Comparison of ENCODE assay signal across 8 cellular contexts in the genomic region with DNA sequence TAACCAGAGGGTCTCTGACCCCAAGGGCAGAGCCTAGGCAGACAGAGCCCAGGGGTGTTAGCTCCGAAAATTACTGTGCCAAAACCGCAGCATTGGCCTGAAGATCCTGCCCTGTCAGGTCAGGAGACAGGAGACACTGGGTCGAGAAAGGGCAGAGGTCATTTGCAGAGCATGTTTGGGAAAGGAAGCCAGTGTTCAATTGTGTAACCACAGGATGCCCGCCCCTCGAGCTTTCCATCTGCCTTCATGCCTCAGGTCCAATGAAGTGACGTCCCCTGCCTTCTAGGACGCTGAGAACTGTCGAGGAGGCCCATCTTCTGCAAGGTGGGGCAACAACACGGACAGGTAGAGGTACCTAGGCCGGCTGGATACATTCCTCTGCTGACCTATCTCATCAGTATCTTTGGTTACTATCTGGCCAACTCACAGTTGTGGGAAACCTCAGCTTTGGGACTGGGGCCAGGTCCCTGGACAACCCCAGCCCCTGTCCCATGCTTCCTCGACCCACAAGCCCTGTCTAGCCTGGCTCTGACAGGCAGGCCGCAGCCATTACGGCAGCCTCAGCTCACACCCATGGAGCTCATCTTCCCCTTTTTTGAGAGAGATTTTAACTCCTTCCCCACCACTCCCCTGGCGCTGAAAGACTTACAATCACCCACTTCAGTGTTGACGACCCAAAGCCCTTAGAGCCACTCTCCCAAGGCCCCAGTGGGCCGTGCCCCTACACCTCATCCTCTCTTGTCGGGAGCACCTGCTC. TPM values are rescaled to one million over a fixed set of nuclear protein-coding genes. Genes with fewer than 3 reads are reported as not detected.
DNase-seq lines count a peak whose midpoint lies in the region; ATAC-seq and TF ChIP-seq lines count a peak whose summit lies in the region.

No MANE protein-coding gene starts in this region.

- no peaks in the 10 kb centered on the region for H3K9me3 Mint-ChIP-seq in T-helper 1 cell treated with Interleukin-12 subunit alpha and Interleukin-12 subunit beta and Interleukin-4 antibody, amounts not matched to agents 30 μg/mL and 1 μg/mL, for 36 hours
- no peaks in the 10 kb centered on the region for H3K9me3 Mint-ChIP-seq in endodermal cell

- H4K20me1 ChIP-seq in SK-N-SH (ENCODE audit: insufficient read depth) = peaks cover 53% of the 10 kb centered on the region

- POLR2A ChIA-PET in SK-N-SH (lab: Yijun Ruan, JAX) = no interaction called here

- peak overlapping the region; percentile 89 for H3K4me2 ChIP-seq in SK-N-SH

- CTCF ChIA-PET in SK-N-SH (lab: Yijun Ruan, JAX) = interaction anchor here (1.0 to 3.4 kb wide), 8 partner anchors 8 to 143 kb away, joined by 3 to 14 read pairs (median 10); a partner anchor contains a TSS

- H3K9ac ChIP-seq in SK-N-SH = peak overlapping the region; percentile 90
- peak overlapping the region; percentile 29 for H3K9ac ChIP-seq in endodermal cell (ENCODE audit: extremely low read depth, low read length, poor library complexity, severe bottlenecking)
- H3K9ac ChIP-seq in muscle layer of colon (ENCODE audit: low read length) = peak overlapping the region; percentile 96

- no peaks in the 10 kb centered on the region for H3K9me2 ChIP-seq in SK-N-SH

- 50% methylated on average over 17 of the region's 17 CpGs for WGBS in SK-N-SH (ENCODE audit: low lambda C conversion rate)
- 53 to 66% methylated on average over 10 to 17 of the region's 17 CpGs for WGBS in endodermal cell (ENCODE audit: insufficient coverage in 1 of 2, insufficient read length in 1 of 2), 2 experiments

- no peaks in the 10 kb centered on the region for H3K27me3 ChIP-seq in SK-N-SH (ENCODE audit: insufficient read depth)
- no peaks in the 10 kb centered on the region for H3K27me3 ChIP-seq in endodermal cell (ENCODE audit: control insufficient read depth, insufficient read depth, low read length, poor library complexity, severe bottlenecking)
- no peaks in the 10 kb centered on the region for H3K27me3 ChIP-seq in muscle layer of colon (ENCODE audit: control insufficient read depth in 1 of 2, insufficient read depth in 2 of 2, low read length in 2 of 2)

- no peak for TF ChIP-seq EP300 in SK-N-SH (IDR thresholded peaks at IDR 0.05; ENCODE audit: borderline replicate concordance in 1 of 2, low read depth in 1 of 2, low read length in 1 of 2)

- peak overlapping the region; percentile 87 to 93 for H3K4me3 ChIP-seq in SK-N-SH (ENCODE audit: low read depth in 2 of 2, low read length in 1 of 2)
- peak overlapping the region; percentile 84 for H3K4me3 ChIP-seq in endodermal cell (ENCODE audit: low read length)
- H3K4me3 ChIP-seq in muscle layer of colon (ENCODE audit: low read depth in 1 of 2, low read length in 2 of 2) = peak overlapping the region; percentile 89 to 96

- H3K4me1 ChIP-seq in SK-N-SH (ENCODE audit: control insufficient read depth in 1 of 2, insufficient read depth in 2 of 2, low read depth in 1 of 2, low read length in 1 of 2) = peaks cover 8 to 16% of the 10 kb centered on the region in 2 experiments; a peak in 2 of 4 replicates
- no peaks in the 10 kb centered on the region for H3K4me1 ChIP-seq in endodermal cell (ENCODE audit: control insufficient read depth, insufficient read depth, low read length)
- peaks cover 31% of the 10 kb centered on the region for H3K4me1 ChIP-seq in muscle layer of colon (ENCODE audit: insufficient read depth, low read length)

- no peak for TF ChIP-seq RAD21 in SK-N-SH (IDR thresholded peaks at IDR 0.05; ENCODE audit: low read length)

- H3K27ac Mint-ChIP-seq in T-helper 1 cell treated with Interleukin-12 subunit alpha and Interleukin-12 subunit beta and Interleukin-4 antibody, amounts not matched to agents 30 μg/mL and 1 μg/mL, for 36 hours = peak overlapping the region; percentile 93
- peak overlapping the region; percentile 61 for H3K27ac Mint-ChIP-seq in endodermal cell

- no peak for TF ChIP-seq CTCF in SK-N-SH (IDR thresholded peaks at IDR 0.05)
- TF ChIP-seq CTCF in endodermal cell (conservative IDR thresholded peaks at IDR 0.05) = no peak

- H3K4me3 Mint-ChIP-seq in T-helper 1 cell treated with Interleukin-12 subunit alpha and Interleukin-12 subunit beta and Interleukin-4 antibody, amounts not matched to agents 30 μg/mL and 1 μg/mL, for 36 hours = peak overlapping the region; percentile 97
- peak overlapping the region; percentile 80 for H3K4me3 Mint-ChIP-seq in endodermal cell

- H3K4me1 Mint-ChIP-seq in T-helper 1 cell treated with Interleukin-12 subunit alpha and Interleukin-12 subunit beta and Interleukin-4 antibody, amounts not matched to agents 30 μg/mL and 1 μg/mL, for 36 hours (ENCODE audit: low read depth) = peaks cover 27% of the 10 kb centered on the region
- H3K4me1 Mint-ChIP-seq in endodermal cell = peaks cover 22% of the 10 kb centered on the region

- peak overlapping the region in 1 of 2 experiments; percentile 30; a peak in 2 of 4 replicates for H3K27ac ChIP-seq in SK-N-SH (ENCODE audit: low read depth in 2 of 2, low read length in 1 of 2)
- H3K27ac ChIP-seq in endodermal cell (ENCODE audit: low read depth, low read length) = no peak overlapping the region
- H3K27ac ChIP-seq in muscle layer of colon (ENCODE audit: low read depth, low read length) = peak overlapping the region; percentile 77

- H3K36me3 ChIP-seq in SK-N-SH (replicated peaks in 1 of 2; ENCODE audit: control insufficient read depth in 1 of 2, insufficient read depth in 2 of 2, low read length in 1 of 2) = no peaks in the 10 kb centered on the region
- peaks cover 23% of the 10 kb centered on the region for H3K36me3 ChIP-seq in endodermal cell (ENCODE audit: control insufficient read depth, insufficient read depth, low read length)
- H3K36me3 ChIP-seq in muscle layer of colon (ENCODE audit: insufficient read depth, low read length) = peaks cover 4% of the 10 kb centered on the region

- peaks cover 13% of the 10 kb centered on the region for H3K36me3 Mint-ChIP-seq in T-helper 1 cell treated with Interleukin-12 subunit alpha and Interleukin-12 subunit beta and Interleukin-4 antibody, amounts not matched to agents 30 μg/mL and 1 μg/mL, for 36 hours (ENCODE audit: low read depth)
- H3K36me3 Mint-ChIP-seq in endodermal cell (ENCODE audit: low read depth) = peaks cover 10% of the 10 kb centered on the region

- DNase-seq in T-helper 1 cell = no peak
- peak; percentile 53 for DNase-seq in SK-N-SH
- DNase-seq in endodermal cell = peak; percentile 50
- no peak for DNase-seq in DMS 273 (lab: John Stamatoyannopoulos, UW; ENCODE audit: unreplicated experiment)
- no peak for DNase-seq in A172 (ENCODE audit: low spot score)

- peak; percentile 23 for ATAC-seq in HG02970 (IDR thresholded peaks at IDR 0.05; ENCODE audit: low FRiP score, unreplicated experiment)

- no peaks in the 10 kb centered on the region for H3K27me3 Mint-ChIP-seq in T-helper 1 cell treated with Interleukin-12 subunit alpha and Interleukin-12 subunit beta and Interleukin-4 antibody, amounts not matched to agents 30 μg/mL and 1 μg/mL, for 36 hours (ENCODE audit: low read depth)
- peaks cover 8% of the 10 kb centered on the region for H3K27me3 Mint-ChIP-seq in endodermal cell (ENCODE audit: insufficient read depth)

- H2AFZ ChIP-seq in SK-N-SH (ENCODE audit: low read depth) = no peak overlapping the region

- peaks cover 67% of the 10 kb centered on the region for H3K79me2 ChIP-seq in SK-N-SH (ENCODE audit: insufficient read depth)

- no peaks in the 10 kb centered on the region for H3K9me3 ChIP-seq in SK-N-SH
- no peaks in the 10 kb centered on the region for H3K9me3 ChIP-seq in endodermal cell (ENCODE audit: control insufficient read depth, low read length)
- no peaks in the 10 kb centered on the region for H3K9me3 ChIP-seq in muscle layer of colon (ENCODE audit: low read length)

- H3F3A ChIP-seq in SK-N-SH (replicated peaks; ENCODE audit: insufficient read depth) = no peaks in the 10 kb centered on the region

TF ChIP-seq in SK-N-SH, 30 proteins besides CTCF, POLR2A, EP300 and RAD21 (continues in another document):
- TF ChIP-seq, protein P1, sequence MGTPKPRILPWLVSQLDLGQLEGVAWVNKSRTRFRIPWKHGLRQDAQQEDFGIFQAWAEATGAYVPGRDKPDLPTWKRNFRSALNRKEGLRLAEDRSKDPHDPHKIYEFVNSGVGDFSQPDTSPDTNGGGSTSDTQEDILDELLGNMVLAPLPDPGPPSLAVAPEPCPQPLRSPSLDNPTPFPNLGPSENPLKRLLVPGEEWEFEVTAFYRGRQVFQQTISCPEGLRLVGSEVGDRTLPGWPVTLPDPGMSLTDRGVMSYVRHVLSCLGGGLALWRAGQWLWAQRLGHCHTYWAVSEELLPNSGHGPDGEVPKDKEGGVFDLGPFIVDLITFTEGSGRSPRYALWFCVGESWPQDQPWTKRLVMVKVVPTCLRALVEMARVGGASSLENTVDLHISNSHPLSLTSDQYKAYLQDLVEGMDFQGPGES (IDR thresholded peaks at IDR 0.05; ENCODE audit: low read depth, low read length) = no peak
- no peak for TF ChIP-seq FOXM1 (IDR thresholded peaks at IDR 0.05; ENCODE audit: low read depth)
- no peak for TF ChIP-seq RCOR1 (IDR thresholded peaks at IDR 0.05; ENCODE audit: low read length)

RNA-seq across cellular contexts. Expression of a gene that starts 1.3 kb away (rescaled TPM):
- polyA plus RNA-seq in SK-N-SH (2012; rRNA removed) = 62.0 and 66.9 TPM in 2 replicates
- 47.7 and 57.8 TPM in 2 replicates for polyA plus RNA-seq in SK-N-SH (2012; cell fraction: cytosol; rRNA removed)
- polyA plus RNA-seq in SK-N-SH (2012; cell fraction: nucleus; rRNA removed) = 77.1 and 78.7 TPM in 2 replicates
- total RNA-seq in endodermal cell = 10 to 100 TPM; 72.8 to 82.0 TPM
- polyA plus RNA-seq in endodermal cell (2013, experiment 1 of 2) = 52.4 TPM
- polyA plus RNA-seq in endodermal cell (2013, experiment 2 of 2) = 54.7 TPM
- 42.6 and 57.9 TPM in 2 replicates for total RNA-seq in A172 (2014; rRNA removed; shearing (Covaris generic))

RNA-seq across cellular contexts. Expression of a gene that starts 17.2 kb away (rescaled TPM):
- polyA plus RNA-seq in SK-N-SH (2012; rRNA removed) = not detected in 2 replicates
- 0.01 TPM in 1 of 2 replicates, not detected in the other for polyA plus RNA-seq in SK-N-SH (2012; cell fraction: cytosol; rRNA removed)
- not detected in 2 replicates for polyA plus RNA-seq in SK-N-SH (2012; cell fraction: nucleus; rRNA removed)
- not detected for total RNA-seq in endodermal cell
- not detected for polyA plus RNA-seq in endodermal cell (2013, experiment 1 of 2)
- polyA plus RNA-seq in endodermal cell (2013, experiment 2 of 2) = not detected
- not detected in 2 replicates for total RNA-seq in A172 (2014; rRNA removed; shearing (Covaris generic))

RNA-seq across cellular contexts. Expression of a gene that starts 20.5 kb away (rescaled TPM):
- polyA plus RNA-seq in SK-N-SH (2012; rRNA removed) = not detected in 2 replicates
- not detected in 2 replicates for polyA plus RNA-seq in SK-N-SH (2012; cell fraction: cytosol; rRNA removed)
- polyA plus RNA-seq in SK-N-SH (2012; cell fraction: nucleus; rRNA removed) = 0.02 TPM in 1 of 2 replicates, not detected in the other
- total RNA-seq in endodermal cell = under 1 TPM in 1 of 2 donors, not detected in 1; 0.04 TPM
- polyA plus RNA-seq in endodermal cell (2013, experiment 1 of 2) = 0.07 TPM
- 0.12 TPM for polyA plus RNA-seq in endodermal cell (2013, experiment 2 of 2)
- total RNA-seq in A172 (2014; rRNA removed; shearing (Covaris generic)) = 0.03 and 0.60 TPM in 2 replicates

RNA-seq across cellular contexts. Expression of a gene that starts 50.4 kb away (rescaled TPM):
- polyA plus RNA-seq in SK-N-SH (2012; rRNA removed) = 0.03 TPM in 1 of 2 replicates, not detected in the other
- 0.03 TPM in 1 of 2 replicates, not detected in the other for polyA plus RNA-seq in SK-N-SH (2012; cell fraction: cytosol; rRNA removed)
- polyA plus RNA-seq in SK-N-SH (2012; cell fraction: nucleus; rRNA removed) = 0.06 TPM in 1 of 2 replicates, not detected in the other
- total RNA-seq in endodermal cell = 1 to 10 TPM in 1 of 2 donors, under 1 TPM in 1; 0.73 to 1.5 TPM
- 0.57 TPM for polyA plus RNA-seq in endodermal cell (2013, experiment 1 of 2)
- polyA plus RNA-seq in endodermal cell (2013, experiment 2 of 2) = 0.79 TPM
- not detected in 2 replicates for total RNA-seq in A172 (2014; rRNA removed; shearing (Covaris generic))

Comparison
In these comparisons a context has a peak if more than half of its experiments do, and no peak if none do; other contexts are left out.
1. DNase-seq: peak in SK-N-SH (single experiment) and endodermal cell (single experiment); none in T-helper 1 cell (0 of 5), DMS 273 (single experiment) and A172 (single experiment).
2. H3K9ac ChIP-seq: peak in every context shown above with its lines; median percentile 96 in muscle layer of colon; 90 in SK-N-SH; 29 in endodermal cell.
3. Peak in every context shown above with its lines, with median percentiles within 50 percentile points of each other: H3K4me3 ChIP-seq.